In the genomic region with DNA sequence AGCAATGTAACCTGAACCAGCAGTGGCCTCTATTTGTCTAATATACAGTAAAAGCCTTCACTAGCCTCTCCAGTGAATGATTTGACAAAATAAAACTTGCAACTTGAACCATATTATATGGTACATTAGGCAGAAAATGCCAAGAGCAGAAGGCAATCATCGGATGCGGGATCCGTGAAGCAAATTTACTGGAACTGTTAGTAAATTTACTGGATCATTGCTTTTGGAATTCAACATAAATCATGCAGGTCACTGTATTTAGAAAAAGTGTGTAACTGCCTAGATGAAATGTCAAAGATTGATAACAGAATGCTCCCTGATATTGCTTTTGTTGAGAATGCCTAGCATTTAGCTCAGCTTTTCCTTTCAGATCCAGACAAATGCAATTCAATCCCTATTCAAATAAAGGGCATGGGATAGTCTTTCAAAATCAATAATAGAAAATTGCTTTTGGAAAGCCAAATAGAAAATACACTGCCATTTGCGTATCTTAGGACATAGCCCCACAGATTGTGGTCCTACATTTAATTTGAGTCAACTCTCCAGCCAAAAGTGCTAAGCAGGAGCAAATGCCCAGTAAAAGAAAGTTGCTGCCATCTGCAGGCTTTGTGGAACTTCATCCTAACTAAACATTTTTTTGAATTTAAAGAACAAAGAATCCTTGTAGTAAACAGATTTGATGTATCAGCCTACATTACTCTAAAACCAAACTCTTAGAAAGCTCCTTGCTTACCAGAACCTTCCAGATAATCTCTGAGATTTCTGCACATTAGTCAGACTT, we compare ENCODE assay signal across 9 cellular contexts.
DNase-seq lines count a peak whose midpoint lies in the region; ATAC-seq and TF ChIP-seq lines count a peak whose summit lies in the region.
"Had no signal": no experiment of that assay in that cellular context is flagged by ENCODE, and none has a peak within 500 bp of the region (broad histone marks: within the 10 kb centered on the region; RNA-seq: fewer than 3 reads in every experiment).

No MANE protein-coding gene starts in this region.

- POLR2A ChIA-PET in IMR-90 (lab: Charles Lee; ENCODE audit: unreplicated experiment) = no interaction called here
- POLR2A ChIA-PET in WTC11 (lab: Charles Lee) = no interaction called here

- peak; percentile 28; the same call in 1 of the 2 replicates for TF ChIP-seq RAD21 in IMR-90 (IDR thresholded peaks at IDR 0.05; ENCODE audit: low read length)

- no peak overlapping the region for H3K27ac ChIP-seq in IMR-90 (ENCODE audit: insufficient read depth, low read length)

- no peak for TF ChIP-seq POLR2A in IMR-90 (IDR thresholded peaks at IDR 0.05; ENCODE audit: low read depth, low read length)

- H4K8ac ChIP-seq in IMR-90 (ENCODE audit: low read depth in 2 of 2, low read length in 2 of 2) = no peak overlapping the region

- H3K27me3 Mint-ChIP-seq in WTC11 (ENCODE audit: low read depth) = no peaks in the 10 kb centered on the region

- no peak overlapping the region for H2BK20ac ChIP-seq in IMR-90 (ENCODE audit: low read depth, low read length)

- no peaks in the 10 kb centered on the region for H3K4me1 ChIP-seq in BE2C
- no peaks in the 10 kb centered on the region for H3K4me1 ChIP-seq in IMR-90 (ENCODE audit: control insufficient read depth, insufficient read depth, low read length)

- no peak overlapping the region for H2AK9ac ChIP-seq in IMR-90 (replicated peaks; ENCODE audit: low read depth, low read length, poor library complexity)

- H3K27me3 ChIP-seq in BE2C (no peaks in the 10 kb centered on the region), IMR-90 (ENCODE audit: control insufficient read depth, insufficient read depth, low read length) (no peaks in the 10 kb centered on the region)

- H3K9me3 ChIP-seq in BE2C = no peaks in the 10 kb centered on the region
- H3K9me3 ChIP-seq in IMR-90 (ENCODE audit: control insufficient read depth, insufficient read depth, low read length) = no peaks in the 10 kb centered on the region

- no peak overlapping the region for H3K23ac ChIP-seq in IMR-90 (ENCODE audit: low read depth, low read length)

- H2AK5ac ChIP-seq in IMR-90 (ENCODE audit: low read depth, low read length) = no peak overlapping the region

- ATAC-seq in IMR-90 (ENCODE audit: low read depth) (no peak), WTC11 (peak; percentile 74), HG03457 (IDR thresholded peaks at IDR 0.05; ENCODE audit: unreplicated experiment) (no peak), HG02642 (IDR thresholded peaks at IDR 0.05; ENCODE audit: poor library complexity, unreplicated experiment) (no peak), omental fat pad (ENCODE audit: low FRiP score) (no peak)

- in situ Hi-C loops in IMR-90 (cut with MboI; ENCODE audit: low sequenced_read_pairs) = no loop called here

- no TSS peak for BruUV-seq in IMR-90 (replicated peaks; lab: Mats Ljungman, UMichigan)

- no peak overlapping the region for H4K5ac ChIP-seq in IMR-90 (ENCODE audit: low read depth, low read length)

- dilution Hi-C loops in IMR-90 (cut with HindIII; ENCODE audit: low sequenced_read_pairs, unreplicated experiment) = no loop called here

- H3K18ac ChIP-seq in IMR-90 (ENCODE audit: low read depth, low read length) = no peak overlapping the region

- no peak overlapping the region for H3K27ac Mint-ChIP-seq in WTC11

- CTCF ChIA-PET in IMR-90 (lab: Yijun Ruan, JAX) = interaction anchor here (0.6 to 1.4 kb wide), 2 partner anchors 32 to 997 kb away, joined by 4 read pairs; no protein-coding TSS in a partner anchor
- CTCF ChIA-PET in WTC11 (lab: Charles Lee) = interaction anchor here (0.6 kb wide), 1 partner anchor 252 kb away, joined by 3 read pairs; no protein-coding TSS in a partner anchor

- H3K79me1 ChIP-seq in IMR-90 (ENCODE audit: low read depth in 1 of 2, low read length in 2 of 2) = no peaks in the 10 kb centered on the region

- H2AFZ ChIP-seq in IMR-90 (replicated peaks; ENCODE audit: low read length, poor library complexity) = no peak overlapping the region

- no peak overlapping the region for H2BK120ac ChIP-seq in IMR-90 (ENCODE audit: low read depth, low read length)

- no peak overlapping the region for H3K4me3 Mint-ChIP-seq in WTC11

- no peak overlapping the region for H3K14ac ChIP-seq in IMR-90 (replicated peaks; ENCODE audit: low read depth, low read length)

- H3K36me3 ChIP-seq in BE2C (no peaks in the 10 kb centered on the region), IMR-90 (ENCODE audit: control insufficient read depth, insufficient read depth, low read length) (no peaks in the 10 kb centered on the region)

- no CpG with 5 or more reads among the region's 4 CpGs for WGBS in IMR-90 (ENCODE audit: extremely low coverage in 2 of 2, insufficient read length in 1 of 2), 2 experiments

- H2BK15ac ChIP-seq in IMR-90 (ENCODE audit: low read depth, low read length) = no peak overlapping the region

- no peak overlapping the region for H4K91ac ChIP-seq in IMR-90 (ENCODE audit: insufficient read depth, low read depth, low read length)

- no peak overlapping the region for H3K4me2 ChIP-seq in IMR-90 (ENCODE audit: low read depth, low read length)

- H4K20me1 ChIP-seq in IMR-90 (ENCODE audit: insufficient read depth, low read length) = no peaks in the 10 kb centered on the region

- H3K56ac ChIP-seq in IMR-90 (ENCODE audit: extremely low read depth, insufficient read depth, low read length) = no peak overlapping the region

- H3K4me3 ChIP-seq in BE2C (ENCODE audit: low read depth, low read length) (no peak overlapping the region), IMR-90 (ENCODE audit: insufficient read depth, low read depth, low read length) (no peak overlapping the region)

- H2BK5ac ChIP-seq in IMR-90 (ENCODE audit: low read depth, low read length, poor library complexity, severe bottlenecking) = no peak overlapping the region

- TF ChIP-seq CTCF in BE2C (IDR thresholded peaks at IDR 0.05; ENCODE audit: low read depth, low read length) (0 out of 2 replicates have a peak, but pooled peaks have one; percentile 4), IMR-90 (conservative IDR thresholded peaks at IDR 0.05; ENCODE audit: low read depth, low read length) (0 out of 2 replicates have a peak, but pooled peaks have one; percentile 21), WTC11 (IDR thresholded peaks at IDR 0.05) (no peak), omental fat pad (IDR thresholded peaks at IDR 0.05) (no peak)

- intact Hi-C loops in IMR-90 (cut with micrococcal nuclease) = loop anchor here (2.0 kb wide), 1 partner anchor 861 kb away; no protein-coding TSS in a partner anchor

- no peaks in the 10 kb centered on the region for H3K9me1 ChIP-seq in IMR-90 (ENCODE audit: insufficient read depth, low read length)

- DNase-seq in BE2C = no peak
- peak; percentile 7 for DNase-seq in IMR-90
- peak; percentile 15 for DNase-seq in WTC11 (ENCODE audit: low spot score)
- peak; percentile 33 for DNase-seq in iPS-NIHi7 (ENCODE audit: extremely low spot score)
- DNase-seq in omental fat pad (ENCODE audit: low spot score) = no peak
- DNase-seq in stimulated activated CD4-positive, alpha-beta T cell treated with anti-CD3 and anti-CD28 coated beads, Interleukin-15, amount 100 ng/mL, for 24 hours = no peak
- DNase-seq: NCI-H524 treated with DMSO at 0.1 percent for 48 hours had no signal

- H3K9ac ChIP-seq in IMR-90 (ENCODE audit: low read depth, low read length) = no peak overlapping the region

- H3K36me3 Mint-ChIP-seq in WTC11 = no peaks in the 10 kb centered on the region

- peaks cover 10% of the 10 kb centered on the region; the same call in 1 of the 2 replicates for H3K4me1 Mint-ChIP-seq in WTC11

- H3K4ac ChIP-seq in IMR-90 (ENCODE audit: low read depth, low read length) = no peak overlapping the region

- no peaks in the 10 kb centered on the region for H3K9me3 Mint-ChIP-seq in WTC11

TF ChIP-seq in IMR-90, 13 proteins besides CTCF, POLR2A, EP300 and RAD21:
- no peak for TF ChIP-seq BHLHE40 (IDR thresholded peaks at IDR 0.05; ENCODE audit: low read depth, low read length)

TF ChIP-seq in WTC11, 78 proteins besides CTCF, POLR2A, EP300 and RAD21 (continues in another document):
- TF ChIP-seq ESRRA (CRISPR knock-in tag; IDR thresholded peaks at IDR 0.05; ENCODE audit: borderline replicate concordance) (no peak), CREB1 (CRISPR knock-in tag; IDR thresholded peaks at IDR 0.05) (no peak), HMGA2 (CRISPR knock-in tag; IDR thresholded peaks at IDR 0.05) (no peak)
- TF ChIP-seq, protein P1, sequence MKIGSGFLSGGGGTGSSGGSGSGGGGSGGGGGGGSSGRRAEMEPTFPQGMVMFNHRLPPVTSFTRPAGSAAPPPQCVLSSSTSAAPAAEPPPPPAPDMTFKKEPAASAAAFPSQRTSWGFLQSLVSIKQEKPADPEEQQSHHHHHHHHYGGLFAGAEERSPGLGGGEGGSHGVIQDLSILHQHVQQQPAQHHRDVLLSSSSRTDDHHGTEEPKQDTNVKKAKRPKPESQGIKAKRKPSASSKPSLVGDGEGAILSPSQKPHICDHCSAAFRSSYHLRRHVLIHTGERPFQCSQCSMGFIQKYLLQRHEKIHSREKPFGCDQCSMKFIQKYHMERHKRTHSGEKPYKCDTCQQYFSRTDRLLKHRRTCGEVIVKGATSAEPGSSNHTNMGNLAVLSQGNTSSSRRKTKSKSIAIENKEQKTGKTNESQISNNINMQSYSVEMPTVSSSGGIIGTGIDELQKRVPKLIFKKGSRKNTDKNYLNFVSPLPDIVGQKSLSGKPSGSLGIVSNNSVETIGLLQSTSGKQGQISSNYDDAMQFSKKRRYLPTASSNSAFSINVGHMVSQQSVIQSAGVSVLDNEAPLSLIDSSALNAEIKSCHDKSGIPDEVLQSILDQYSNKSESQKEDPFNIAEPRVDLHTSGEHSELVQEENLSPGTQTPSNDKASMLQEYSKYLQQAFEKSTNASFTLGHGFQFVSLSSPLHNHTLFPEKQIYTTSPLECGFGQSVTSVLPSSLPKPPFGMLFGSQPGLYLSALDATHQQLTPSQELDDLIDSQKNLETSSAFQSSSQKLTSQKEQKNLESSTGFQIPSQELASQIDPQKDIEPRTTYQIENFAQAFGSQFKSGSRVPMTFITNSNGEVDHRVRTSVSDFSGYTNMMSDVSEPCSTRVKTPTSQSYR (CRISPR knock-in tag; IDR thresholded peaks at IDR 0.05) = no peak
- TF ChIP-seq, protein P2, sequence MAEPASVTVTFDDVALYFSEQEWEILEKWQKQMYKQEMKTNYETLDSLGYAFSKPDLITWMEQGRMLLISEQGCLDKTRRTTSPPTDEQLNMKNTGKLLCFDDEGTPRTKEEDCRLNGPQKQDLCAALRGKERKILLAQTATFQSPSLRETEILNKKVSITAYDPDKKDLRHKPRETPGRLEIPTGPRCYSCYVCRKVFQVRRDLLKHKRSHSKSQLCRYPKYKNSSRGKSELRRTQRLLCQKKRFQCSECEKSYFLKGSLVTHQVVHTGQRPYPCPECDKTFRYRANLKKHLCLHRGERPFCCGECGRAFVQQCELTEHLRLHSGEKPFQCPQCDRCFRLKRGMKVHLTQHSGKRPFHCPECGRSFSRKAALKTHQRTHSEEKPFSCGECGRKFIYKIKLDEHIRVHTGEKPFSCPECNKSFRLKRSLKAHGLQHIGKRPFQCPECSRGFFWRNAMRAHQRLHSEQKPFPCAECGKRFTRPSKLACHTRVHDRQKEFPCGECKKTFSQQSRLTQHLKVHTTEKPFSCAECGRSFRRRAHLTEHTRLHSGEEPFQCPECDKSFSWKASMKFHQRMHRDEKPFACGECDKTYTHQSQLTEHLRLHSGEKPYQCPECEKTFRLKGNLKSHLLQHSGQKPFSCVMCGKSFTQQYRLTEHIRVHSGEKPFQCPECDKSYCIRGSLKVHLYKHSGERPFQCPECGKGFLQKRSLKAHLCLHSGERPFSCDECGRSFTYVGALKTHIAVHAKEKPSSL (CRISPR knock-in tag; conservative IDR thresholded peaks at IDR 0.05) = no peak

Comparison
In these comparisons a context has a peak if more than half of its experiments do, and no peak if none do; other contexts are left out.
1. DNase-seq: peak in IMR-90 (single experiment), WTC11 (single experiment) and iPS-NIHi7 (single experiment); none in BE2C (single experiment), omental fat pad (single experiment) and stimulated activated CD4-positive, alpha-beta T cell treated with anti-CD3 and anti-CD28 coated beads, Interleukin-15, amount 100 ng/mL, for 24 hours (single experiment).
2. CTCF ChIP-seq: peak in BE2C (single experiment) and IMR-90 (single experiment); none in WTC11 (single experiment) and omental fat pad (0 of 3).